ENCODE assay signal across 25 cellular contexts in genomic region chr3:182478369-182478768, GRCh38.
"Had no signal": no experiment of that assay in that cellular context is flagged by ENCODE, and none has a peak within 500 bp of the region (broad histone marks: within the 10 kb centered on the region; RNA-seq: fewer than 3 reads in every experiment).

No MANE protein-coding gene starts in this region.

- H3K4me2 ChIP-seq: hepatocyte had no signal

- H3K27ac ChIP-seq: colonic mucosa, epithelial cell of prostate, esophagus squamous epithelium, gastroesophageal sphincter, heart left ventricle, hepatocyte, left lung, lower lobe of right lung had no signal

- DNase-seq: colonic mucosa; cortex of kidney; effector CD8-positive, alpha-beta T cell; effector memory CD8-positive, alpha-beta T cell; endodermal cell; erythroblast; esophagus squamous epithelium; foreskin fibroblast; heart left ventricle; hypothalamus; immature natural killer cell; islet precursor cell; kidney; kidney glomerular epithelial cell; left lung; left ventricle myocardium superior; lower lobe of right lung; mesenchymal stem cell; mucosa of descending colon; naive B cell; naive thymus-derived CD8-positive, alpha-beta T cell had no signal

- H3K4me3 ChIP-seq: colonic mucosa, esophagus squamous epithelium, gastroesophageal sphincter, heart left ventricle, hepatocyte, left lung, lower lobe of right lung, mucosa of descending colon had no signal

- H3K4me1 ChIP-seq: colonic mucosa, esophagus squamous epithelium, heart left ventricle, left lung, lower lobe of right lung had no signal

- ATAC-seq: effector memory CD8-positive, alpha-beta T cell; esophagus mucosa; gastroesophageal sphincter; heart left ventricle; left lung; left ventricle myocardium superior; lower lobe of right lung; mucosa of descending colon; naive thymus-derived CD8-positive, alpha-beta T cell had no signal

- H2AFZ ChIP-seq: hepatocyte had no signal

- H3K79me2 ChIP-seq: hepatocyte had no signal

- H3K36me3 ChIP-seq: colonic mucosa, esophagus squamous epithelium, gastroesophageal sphincter, heart left ventricle, left lung, lower lobe of right lung had no signal

- H3K9me3 ChIP-seq: colonic mucosa, esophagus squamous epithelium, gastroesophageal sphincter, heart left ventricle, left lung, lower lobe of right lung, mucosa of descending colon had no signal
